8 cellular contexts compared by ENCODE assay signal in the genomic region with DNA sequence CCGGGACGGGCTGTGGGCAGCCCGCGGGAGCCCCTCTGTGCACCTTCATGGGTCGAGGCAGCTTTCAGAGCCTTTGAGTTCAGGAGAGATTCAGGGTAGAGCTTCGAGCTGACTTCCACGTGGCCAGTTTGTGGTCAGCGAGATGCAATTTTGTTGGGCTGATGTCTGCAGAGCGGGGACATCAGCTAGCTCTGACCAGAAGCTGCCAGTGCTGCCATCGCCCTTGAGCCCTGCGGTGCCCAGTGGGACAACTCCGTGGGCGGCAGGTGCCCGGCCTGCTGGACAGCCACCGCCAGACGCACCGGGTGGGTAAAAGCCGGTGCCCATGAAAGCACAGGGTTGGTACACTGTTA. TPM values are rescaled to one million over a fixed set of nuclear protein-coding genes. Genes with fewer than 3 reads are reported as not detected.
A peak's percentile ranks its signal among the peaks of the same experiment; 100 is the strongest.
DNase-seq lines count a peak whose midpoint lies in the region; ATAC-seq, FAIRE-seq and TF ChIP-seq lines count a peak whose summit lies in the region.

No MANE protein-coding gene starts in this region.

- WGBS in H1 (ENCODE audit: extremely low coverage in 1 of 2, insufficient coverage in 1 of 2, insufficient read length in 1 of 2, insufficient replicate concordance in 2 of 2, low coverage in 1 of 2, low lambda C conversion rate in 2 of 2, missing lambda C conversion rate in 1 of 2), 2 experiments, result 10% methylated on average over 18 of the region's 18 CpGs; no CpG with 5 or more reads in 1 of the 2 experiments

- peak; percentile 36 for DNase-seq in AG20443 (ENCODE audit: low spot score)
- no peak for DNase-seq in H1 (ENCODE audit: low read depth in 1 of 2, low spot score in 2 of 2)
- no peak for DNase-seq in naive B cell
- DNase-seq in NCI-H1092 treated with DMSO at 0.1 percent for 48 hours (lab: John Stamatoyannopoulos, UW), result no peak

- H3K23me2 ChIP-seq in H1 (ENCODE audit: low read depth, low read length), result peaks cover 5% of the 10 kb centered on the region; the same call in 1 of the 2 replicates

- no peaks in the 10 kb centered on the region for H3K36me3 Mint-ChIP-seq in naive B cell

- TF ChIP-seq EP300 in H1 (IDR thresholded peaks at IDR 0.05; ENCODE audit: borderline replicate concordance in 1 of 2, low read depth in 2 of 2, low read length in 2 of 2), result no peak

- H3K9ac ChIP-seq in OCI-LY3 (ENCODE audit: low read length) (peak overlapping the region; percentile 80), H1 (replicated peaks in 1 of 4; ENCODE audit: extremely low read depth in 1 of 4, low read depth in 3 of 4, low read length in 3 of 4) (peak overlapping the region; percentile 72 to 93 (median 80))

- H3K4me1 ChIP-seq in OCI-LY3 (ENCODE audit: low read length) (peaks cover 14% of the 10 kb centered on the region), H1 (replicated peaks in 1 of 4; ENCODE audit: control insufficient read depth in 3 of 4, insufficient read depth in 4 of 4, low read length in 3 of 4) (peaks cover 0 to 15% (median 4%) of the 10 kb centered on the region in 4 experiments; a peak in 5 of 7 replicates)

- H4K20me1 ChIP-seq in OCI-LY3 (ENCODE audit: insufficient read depth, low read length) (peaks cover 28% of the 10 kb centered on the region), H1 (replicated peaks in 1 of 2; ENCODE audit: control insufficient read depth in 1 of 2, insufficient read depth in 2 of 2, low read length in 2 of 2) (peaks cover 12 to 19% of the 10 kb centered on the region in 2 experiments)

- TF ChIP-seq POLR2A in H1 (IDR thresholded peaks at IDR 0.05; ENCODE audit: control extremely low read depth in 1 of 2, low read depth in 2 of 2, low read length in 2 of 2), result no peak

- H3K79me2 ChIP-seq in OCI-LY3 (ENCODE audit: low read length) (peaks cover 62% of the 10 kb centered on the region), H1 (ENCODE audit: control insufficient read depth in 1 of 2, insufficient read depth in 2 of 2, low read length in 2 of 2) (peaks cover 30 to 53% of the 10 kb centered on the region in 2 experiments)

- peak overlapping the region; percentile 69 for H3K4ac ChIP-seq in H1 (replicated peaks; ENCODE audit: insufficient read length, low read depth, low read length)

- H3K36me3 ChIP-seq in OCI-LY3 (replicated peaks; ENCODE audit: low read depth, low read length) (peaks cover 18% of the 10 kb centered on the region), H1 (ENCODE audit: control insufficient read depth in 2 of 4, insufficient read depth in 4 of 4, low read length in 3 of 4) (peaks cover 0 to 4% (median 0%) of the 10 kb centered on the region in 4 experiments; a peak in 3 of 8 replicates)

- H4K8ac ChIP-seq in H1 (ENCODE audit: extremely low read depth, insufficient read depth, low read length), result peak overlapping the region; percentile 89; the same call in 1 of the 2 replicates

- no peak overlapping the region for H2AK5ac ChIP-seq in H1 (ENCODE audit: low read depth, low read length)

- H3K14ac ChIP-seq in H1 (ENCODE audit: insufficient read length), result no peak overlapping the region

- H2AFZ ChIP-seq in OCI-LY3 (ENCODE audit: low read depth, low read length) (no peak overlapping the region), H1 (ENCODE audit: low read length) (no peak overlapping the region)

- H3K27me3 ChIP-seq in OCI-LY3 (ENCODE audit: low read depth, low read length), result no peaks in the 10 kb centered on the region
- no peaks in the 10 kb centered on the region for H3K27me3 ChIP-seq in H1 (replicated peaks in 1 of 4; ENCODE audit: control insufficient read depth in 3 of 4, extremely low read depth in 1 of 4, insufficient read depth in 3 of 4, low read length in 3 of 4)

- no peaks in the 10 kb centered on the region for H3K27me3 Mint-ChIP-seq in naive B cell

- no peak overlapping the region for H2BK120ac ChIP-seq in H1 (replicated peaks; ENCODE audit: low read depth, low read length)

- CTCF ChIA-PET in H1 (lab: Charles Lee; ENCODE audit: partially characterized antibody), result interaction anchor here (0.9 to 26.9 kb wide), 7 partner anchors 10 to 107 kb away, joined by 3 to 395 read pairs (median 4); no protein-coding TSS in a partner anchor

- no peak overlapping the region for H2BK12ac ChIP-seq in H1 (ENCODE audit: low read depth, low read length)

- TF ChIP-seq RAD21 in H1 (IDR thresholded peaks at IDR 0.05 in 1 of 2, conservative IDR thresholded peaks at IDR 0.05 in 1 of 2; ENCODE audit: low read depth in 2 of 2, low read length in 2 of 2), result no peak

- no peak overlapping the region for H3K18ac ChIP-seq in H1 (ENCODE audit: extremely low read depth, low read length)

- no peak overlapping the region for H4K5ac ChIP-seq in H1 (ENCODE audit: insufficient read length, low read depth, low read length)

- H3K27ac ChIP-seq in OCI-LY3 (ENCODE audit: low read length), result peak overlapping the region; percentile 75
- H3K27ac ChIP-seq in H1 (ENCODE audit: low read depth, low read length), result peak overlapping the region; percentile 57; the same call in 1 of the 2 replicates

- H3K9me3 ChIP-seq in OCI-LY3 (ENCODE audit: insufficient read depth, low read length) (no peaks in the 10 kb centered on the region), H1 (ENCODE audit: insufficient read depth in 2 of 2, low read depth in 1 of 2, low read length in 1 of 2) (no peaks in the 10 kb centered on the region)

- H3K4me3 Mint-ChIP-seq in naive B cell, result peak overlapping the region; percentile 78 to 94 (median 86)

- no peaks in the 10 kb centered on the region for H3K9me3 Mint-ChIP-seq in naive B cell

- H4K91ac ChIP-seq in H1 (replicated peaks; ENCODE audit: insufficient read length, low read length), result no peak overlapping the region

- H3K23ac ChIP-seq in H1 (ENCODE audit: insufficient read length), result no peak overlapping the region

- peak overlapping the region in 3 of 6 donors; percentile 42 to 92 (median 76) for H3K27ac Mint-ChIP-seq in naive B cell

- peak overlapping the region; percentile 93 for H3K4me2 ChIP-seq in OCI-LY3 (ENCODE audit: low read length)
- peak overlapping the region; percentile 79 to 88 for H3K4me2 ChIP-seq in H1 (ENCODE audit: insufficient read depth in 1 of 2, low read depth in 2 of 2, low read length in 2 of 2)

- no peak for FAIRE-seq in H1 (lab: Jason Lieb, UNC)

- H2BK5ac ChIP-seq in H1 (ENCODE audit: low read depth, low read length), result peak overlapping the region; percentile 83; the same call in 1 of the 2 replicates

- no peak overlapping the region for H3K56ac ChIP-seq in H1 (replicated peaks; ENCODE audit: insufficient read length, low read depth, low read length)

- H2BK15ac ChIP-seq in H1 (ENCODE audit: low read length), result no peak overlapping the region

- peaks cover 10 to 25% (median 22%) of the 10 kb centered on the region in 3 donors for H3K4me1 Mint-ChIP-seq in naive B cell

- H3K4me3 ChIP-seq in OCI-LY3 (ENCODE audit: low read length), result peak overlapping the region; percentile 89
- peak overlapping the region; percentile 72 to 91 (median 81) for H3K4me3 ChIP-seq in H1 (ENCODE audit: extremely low read depth in 1 of 4, insufficient read depth in 2 of 4, low read depth in 3 of 4, low read length in 4 of 4)

- ATAC-seq in GM21360 (IDR thresholded peaks at IDR 0.05; ENCODE audit: unreplicated experiment), result peak; percentile 21
- ATAC-seq in naive B cell (ENCODE audit: low read depth in 2 of 2), result peak; percentile 2 to 4
- ATAC-seq in HG03039 (IDR thresholded peaks at IDR 0.05; ENCODE audit: unreplicated experiment), result no peak
- ATAC-seq in HG02571 (IDR thresholded peaks at IDR 0.05; ENCODE audit: unreplicated experiment), result no peak

- H3K79me1 ChIP-seq in H1 (ENCODE audit: low read depth, low read length), result peaks cover 8% of the 10 kb centered on the region

- POLR2A ChIA-PET in H1 (lab: Charles Lee; ENCODE audit: partially characterized antibody), result interaction anchor here (0.6 to 32.3 kb wide), 22 partner anchors 9 to 186 kb away, joined by 3 to 636 read pairs (median 4); a partner anchor contains a TSS

- no peak overlapping the region for H2BK20ac ChIP-seq in H1 (ENCODE audit: low read length)

- TF ChIP-seq CTCF in OCI-LY3 (IDR thresholded peaks at IDR 0.05; ENCODE audit: low read depth, low read length), result no peak
- TF ChIP-seq CTCF in H1 (IDR thresholded peaks at IDR 0.05; ENCODE audit: control extremely low read depth in 1 of 3, insufficient read depth in 1 of 3, low read depth in 1 of 3, low read length in 3 of 3), result no peak

RNA-seq across cellular contexts. Expression of a gene that starts 0.7 kb away (rescaled TPM):
- total RNA-seq in H1 (2021; fragmentation: NEBNext Ultra II Directional; extraction: Animal tissue kit (Norgen Biotek cat#: 25700)), result 302 and 308 TPM in 2 replicates
- polyA plus RNA-seq in H1 (2011; rRNA removed) (265 and 293 TPM in 2 replicates), naive B cell (ENCODE audit: low read depth in 6 of 6) (100 to 1,000 TPM; 156 to 201 (median 164) TPM)
- 348 TPM for polyA plus RNA-seq in H1 (2011; cell fraction: cytosol; rRNA removed)
- 319 TPM for polyA plus RNA-seq in H1 (2011; cell fraction: nucleus; rRNA removed)
- polyA plus RNA-seq in H1 (2012, experiment 1 of 2), result 296 to 332 TPM (median 325 TPM) in 4 replicates
- 421 TPM for polyA plus RNA-seq in H1 (2012, experiment 2 of 2)
- polyA plus RNA-seq in H1 (2013, experiment 1 of 2), result 240 TPM
- polyA plus RNA-seq in H1 (2013, experiment 2 of 2), result 235 TPM
- 114 and 141 TPM in 2 replicates for polyA minus RNA-seq in H1 (2011; rRNA and poly(A)+ RNA removed)
- polyA minus RNA-seq in H1 (2011; cell fraction: cytosol; rRNA and poly(A)+ RNA removed), result 161 TPM
- polyA minus RNA-seq in H1 (2011; cell fraction: nucleus; rRNA and poly(A)+ RNA removed), result 71.4 TPM

RNA-seq across cellular contexts. Expression of a gene that starts 29.3 kb away (rescaled TPM):
- 47.5 and 54.9 TPM in 2 replicates for total RNA-seq in H1 (2021; fragmentation: NEBNext Ultra II Directional; extraction: Animal tissue kit (Norgen Biotek cat#: 25700))
- polyA plus RNA-seq in H1 (2011; rRNA removed), result 54.8 and 101 TPM in 2 replicates
- 97.6 TPM for polyA plus RNA-seq in H1 (2011; cell fraction: cytosol; rRNA removed)
- polyA plus RNA-seq in H1 (2011; cell fraction: nucleus; rRNA removed), result 235 TPM
- 34.4 to 62.1 TPM (median 53.0 TPM) in 4 replicates for polyA plus RNA-seq in H1 (2012, experiment 1 of 2)
- polyA plus RNA-seq in H1 (2012, experiment 2 of 2), result 39.0 TPM
- polyA plus RNA-seq in H1 (2013, experiment 1 of 2), result 46.9 TPM
- 40.6 TPM for polyA plus RNA-seq in H1 (2013, experiment 2 of 2)
- polyA minus RNA-seq in H1 (2011; rRNA and poly(A)+ RNA removed), result 17.0 and 20.4 TPM in 2 replicates
- 19.2 TPM for polyA minus RNA-seq in H1 (2011; cell fraction: cytosol; rRNA and poly(A)+ RNA removed)
- 49.0 TPM for polyA minus RNA-seq in H1 (2011; cell fraction: nucleus; rRNA and poly(A)+ RNA removed)
- polyA plus RNA-seq in naive B cell (ENCODE audit: low read depth in 6 of 6), result 10 to 100 TPM in 1 of 6 donors, 1 to 10 TPM in 4, not detected in 1; 4.5 to 14.1 (median 7.0) TPM

RNA-seq across cellular contexts. Expression of a gene that starts 41.9 kb away (rescaled TPM):
- total RNA-seq in H1 (2021; fragmentation: NEBNext Ultra II Directional; extraction: Animal tissue kit (Norgen Biotek cat#: 25700)), result 5.0 and 5.7 TPM in 2 replicates
- polyA plus RNA-seq in H1 (2011; rRNA removed), result 0.82 and 1.3 TPM in 2 replicates
- 0.87 TPM for polyA plus RNA-seq in H1 (2011; cell fraction: cytosol; rRNA removed)
- 1.7 TPM for polyA plus RNA-seq in H1 (2011; cell fraction: nucleus; rRNA removed)
- 2.2 to 3.9 TPM (median 2.9 TPM) in 4 replicates for polyA plus RNA-seq in H1 (2012, experiment 1 of 2)
- 1.8 TPM for polyA plus RNA-seq in H1 (2012, experiment 2 of 2)
- polyA plus RNA-seq in H1 (2013, experiment 1 of 2), result 1.3 TPM
- polyA plus RNA-seq in H1 (2013, experiment 2 of 2), result 1.7 TPM
- polyA minus RNA-seq in H1 (2011; rRNA and poly(A)+ RNA removed), result not detected in 2 replicates
- polyA minus RNA-seq in H1 (2011; cell fraction: cytosol; rRNA and poly(A)+ RNA removed), result 1.6 TPM
- polyA minus RNA-seq in H1 (2011; cell fraction: nucleus; rRNA and poly(A)+ RNA removed), result 0.60 TPM
- not detected for polyA plus RNA-seq in naive B cell (ENCODE audit: low read depth in 6 of 6)

RNA-seq across cellular contexts. Expression of a gene that starts 42.0 kb away (rescaled TPM):
- 38.5 and 44.3 TPM in 2 replicates for total RNA-seq in H1 (2021; fragmentation: NEBNext Ultra II Directional; extraction: Animal tissue kit (Norgen Biotek cat#: 25700))
- polyA plus RNA-seq in H1 (2011; rRNA removed) (57.0 and 65.3 TPM in 2 replicates), naive B cell (ENCODE audit: low read depth in 6 of 6) (1 to 10 TPM; 1.3 to 7.6 (median 3.3) TPM)
- 62.3 TPM for polyA plus RNA-seq in H1 (2011; cell fraction: cytosol; rRNA removed)
- polyA plus RNA-seq in H1 (2011; cell fraction: nucleus; rRNA removed), result 176 TPM
- 53.1 to 74.7 TPM (median 60.2 TPM) in 4 replicates for polyA plus RNA-seq in H1 (2012, experiment 1 of 2)
- polyA plus RNA-seq in H1 (2012, experiment 2 of 2), result 39.4 TPM
- 35.7 TPM for polyA plus RNA-seq in H1 (2013, experiment 1 of 2)
- polyA plus RNA-seq in H1 (2013, experiment 2 of 2), result 35.5 TPM
- 16.3 and 16.5 TPM in 2 replicates for polyA minus RNA-seq in H1 (2011; rRNA and poly(A)+ RNA removed)
- 23.9 TPM for polyA minus RNA-seq in H1 (2011; cell fraction: cytosol; rRNA and poly(A)+ RNA removed)
- 34.5 TPM for polyA minus RNA-seq in H1 (2011; cell fraction: nucleus; rRNA and poly(A)+ RNA removed)

RNA-seq across cellular contexts. Expression of a gene that starts 50.1 kb away (rescaled TPM):
- 48.0 and 54.3 TPM in 2 replicates for total RNA-seq in H1 (2021; fragmentation: NEBNext Ultra II Directional; extraction: Animal tissue kit (Norgen Biotek cat#: 25700))
- polyA plus RNA-seq in H1 (2011; rRNA removed) (31.5 and 52.0 TPM in 2 replicates), naive B cell (ENCODE audit: low read depth in 6 of 6) (1 to 10 TPM; 6.8 to 9.4 (median 7.2) TPM)
- 22.1 TPM for polyA plus RNA-seq in H1 (2011; cell fraction: cytosol; rRNA removed)
- polyA plus RNA-seq in H1 (2011; cell fraction: nucleus; rRNA removed), result 98.2 TPM
- polyA plus RNA-seq in H1 (2012, experiment 1 of 2), result 21.5 to 44.0 TPM (median 35.8 TPM) in 4 replicates
- 29.6 TPM for polyA plus RNA-seq in H1 (2012, experiment 2 of 2)
- 24.3 TPM for polyA plus RNA-seq in H1 (2013, experiment 1 of 2)
- 24.4 TPM for polyA plus RNA-seq in H1 (2013, experiment 2 of 2)
- 18.7 and 26.7 TPM in 2 replicates for polyA minus RNA-seq in H1 (2011; rRNA and poly(A)+ RNA removed)
- 21.4 TPM for polyA minus RNA-seq in H1 (2011; cell fraction: cytosol; rRNA and poly(A)+ RNA removed)
- 27.1 TPM for polyA minus RNA-seq in H1 (2011; cell fraction: nucleus; rRNA and poly(A)+ RNA removed)

Comparison
In these comparisons a context has a peak if more than half of its experiments do, and no peak if none do; other contexts are left out.
1. ATAC-seq: peak in GM21360 (single experiment) and naive B cell (2 of 2); none in HG03039 (single experiment) and HG02571 (single experiment).